Comparison of ENCODE assay signal across 28 cellular contexts in the genomic region with DNA sequence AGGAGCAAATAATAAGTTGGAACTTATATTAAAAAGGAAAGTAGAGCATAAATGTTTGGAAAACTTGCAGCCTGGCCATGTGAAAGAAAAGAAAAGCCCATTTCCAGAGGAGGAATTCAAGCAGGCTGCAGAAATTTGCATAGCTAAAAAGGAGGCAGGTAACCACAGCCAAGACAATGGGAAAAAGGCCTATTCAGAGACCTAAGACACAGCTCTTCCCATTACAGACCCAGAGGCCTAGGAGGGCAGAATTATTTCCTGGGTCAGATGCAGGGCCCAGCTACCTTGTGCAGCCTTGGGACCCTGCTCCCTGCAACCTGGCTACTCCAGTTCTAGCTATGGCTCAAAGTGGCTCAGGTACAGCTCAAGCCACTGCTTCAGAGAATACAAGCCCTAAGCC.
"Had no signal": no experiment of that assay in that cellular context is flagged by ENCODE, and none has a peak within 500 bp of the region (broad histone marks: within the 10 kb centered on the region; RNA-seq: fewer than 3 reads in every experiment).

No MANE protein-coding gene starts in this region.

- H3K4me3 ChIP-seq: heart right ventricle, hepatocyte, left lung, lower lobe of right lung, mucosa of descending colon, ovary, prostate gland, sigmoid colon, spleen, tibial nerve, uterus had no signal

- H3K4me1 Mint-ChIP-seq: immature natural killer cell; naive thymus-derived CD4-positive, alpha-beta T cell; stimulated activated effector memory CD8-positive, alpha-beta T cell treated with anti-CD3 and anti-CD28 coated beads, Interleukin-12 subunit alpha, Interleukin-12 subunit beta, amount 100 ng/mL, for 72 hours had no signal

- H3K27ac ChIP-seq: heart right ventricle, hepatocyte, left lung, lower lobe of right lung, ovary, prostate gland, sigmoid colon, spleen, tibial nerve, uterus had no signal

- H3K27me3 ChIP-seq: heart right ventricle, hepatocyte, left lung, ovary, sigmoid colon, spleen, tibial nerve, uterus had no signal

- H3K4me2 ChIP-seq: hepatocyte had no signal

- H3K4me3 Mint-ChIP-seq: immature natural killer cell; naive thymus-derived CD4-positive, alpha-beta T cell; natural killer cell treated with Interleukin-12 subunit alpha and Interleukin-12 subunit beta and Interleukin-15 and Interleukin-18, amount 100 ng/mL, for 72 hours; stimulated activated effector memory CD8-positive, alpha-beta T cell treated with anti-CD3 and anti-CD28 coated beads, Interleukin-12 subunit alpha, Interleukin-12 subunit beta, amount 100 ng/mL, for 72 hours; stimulated activated naive CD8-positive, alpha-beta T cell treated with anti-CD3 and anti-CD28 coated beads, Interleukin-15, Interleukin-2, amounts not matched to agents 100 ng/mL and 50 ng/mL, for 24 hours; type B pancreatic cell had no signal

- DNase-seq: heart right ventricle; immature natural killer cell; kidney; left colon; left lung; lower lobe of right lung; mammary epithelial cell; midbrain; mucosa of descending colon; naive thymus-derived CD4-positive, alpha-beta T cell; ovary; posterior cingulate gyrus; retina; right cardiac atrium; sigmoid colon; small intestine; spleen; stimulated activated CD4-positive, alpha-beta T cell treated with anti-CD3 and anti-CD28 coated beads, Interleukin-4, amount 100 ng/mL, for 24 hours; substantia nigra; uterus had no signal

- H3K9me3 Mint-ChIP-seq: type B pancreatic cell had no signal

- H3K36me3 ChIP-seq: heart right ventricle, left lung, lower lobe of right lung, ovary, prostate gland, sigmoid colon, spleen, tibial nerve, uterus had no signal

- H3K79me2 ChIP-seq: hepatocyte had no signal

- ATAC-seq: heart right ventricle; left colon; left lung; lower lobe of right lung; mucosa of descending colon; naive thymus-derived CD4-positive, alpha-beta T cell; natural killer cell treated with Interleukin-12 subunit alpha and Interleukin-12 subunit beta and Interleukin-15 and Interleukin-18, amount 100 ng/mL, for 72 hours; right cardiac atrium had no signal

- H3K27me3 Mint-ChIP-seq: naive thymus-derived CD4-positive, alpha-beta T cell; natural killer cell treated with Interleukin-12 subunit alpha and Interleukin-12 subunit beta and Interleukin-15 and Interleukin-18, amount 100 ng/mL, for 72 hours; stimulated activated naive CD8-positive, alpha-beta T cell treated with anti-CD3 and anti-CD28 coated beads, Interleukin-15, Interleukin-2, amounts not matched to agents 100 ng/mL and 50 ng/mL, for 24 hours; type B pancreatic cell had no signal

- H3K27ac Mint-ChIP-seq: immature natural killer cell; naive thymus-derived CD4-positive, alpha-beta T cell; natural killer cell treated with Interleukin-12 subunit alpha and Interleukin-12 subunit beta and Interleukin-15 and Interleukin-18, amount 100 ng/mL, for 72 hours; stimulated activated effector memory CD8-positive, alpha-beta T cell treated with anti-CD3 and anti-CD28 coated beads, Interleukin-12 subunit alpha, Interleukin-12 subunit beta, amount 100 ng/mL, for 72 hours; stimulated activated naive CD8-positive, alpha-beta T cell treated with anti-CD3 and anti-CD28 coated beads, Interleukin-15, Interleukin-2, amounts not matched to agents 100 ng/mL and 50 ng/mL, for 24 hours; type B pancreatic cell had no signal

- H3K4me1 ChIP-seq: heart right ventricle, left lung, lower lobe of right lung, prostate gland, sigmoid colon, spleen, tibial nerve, uterus had no signal

- H3K9me3 ChIP-seq: lower lobe of right lung, mucosa of descending colon, ovary, prostate gland, sigmoid colon, tibial nerve, uterus had no signal

- H3K36me3 Mint-ChIP-seq: immature natural killer cell; naive thymus-derived CD4-positive, alpha-beta T cell; natural killer cell treated with Interleukin-12 subunit alpha and Interleukin-12 subunit beta and Interleukin-15 and Interleukin-18, amount 100 ng/mL, for 72 hours; stimulated activated effector memory CD8-positive, alpha-beta T cell treated with anti-CD3 and anti-CD28 coated beads, Interleukin-12 subunit alpha, Interleukin-12 subunit beta, amount 100 ng/mL, for 72 hours; type B pancreatic cell had no signal

- FAIRE-seq: islet of Langerhans, kidney, small intestine had no signal
